ENCODE assay signal across 27 cellular contexts in genomic region chr3:13209334-13209733, GRCh38.
"Had no signal": no experiment of that assay in that cellular context is flagged by ENCODE, and none has a peak within 500 bp of the region (broad histone marks: within the 10 kb centered on the region; RNA-seq: fewer than 3 reads in every experiment).

No MANE protein-coding gene starts in this region.

- H3K36me3 ChIP-seq: adrenal gland, colonic mucosa, esophagus squamous epithelium, gastroesophageal sphincter had no signal

- DNase-seq: activated CD4-positive, alpha-beta memory T cell treated with anti-CD3 and anti-CD28 coated beads, Interleukin-2, amount 10 ng/mL, durations not matched to agents 7 days and 5 days; activated CD4-positive, alpha-beta T cell treated with anti-CD3 and anti-CD28 coated beads for 36 hours; activated CD4-positive, alpha-beta T cell treated with anti-CD3 and anti-CD28 coated beads, Interleukin-2, amount 10 ng/mL, durations not matched to agents 7 days and 5 days; activated CD4-positive, alpha-beta T cell treated with anti-CD3 and anti-CD28 coated beads, Interleukin-2, amount 50 U/mL, for 4 hours; activated CD4-positive, CD25-positive, alpha-beta regulatory T cell; activated CD4-positive, CD25-positive, alpha-beta regulatory T cell treated with anti-CD3 and anti-CD28 coated beads, Interleukin-2, amount 50 U/mL, for 72 hours; activated CD8-positive, alpha-beta memory T cell treated with anti-CD3 and anti-CD28 coated beads, Interleukin-2, amount 50 U/mL, for 48 hours; activated effector memory CD4-positive, alpha-beta T cell treated with anti-CD3 and anti-CD28 coated beads, Interleukin-2, amount 50 U/mL, for 16 hours; activated naive CD4-positive, alpha-beta T cell treated with anti-CD3 and anti-CD28 coated beads for 36 hours; activated naive CD8-positive, alpha-beta T cell treated with anti-CD3 and anti-CD28 coated beads for 36 hours; activated naive CD8-positive, alpha-beta T cell treated with anti-CD3 and anti-CD28 coated beads, Interleukin-2, amount 50 U/mL, for 24 hours; activated T-cell treated with anti-CD3 and anti-CD28 coated beads for 4 hours; activated T-cell treated with anti-CD3 and anti-CD28 coated beads, Interleukin-2, amount 50 U/mL, for 4 hours; amygdala; body of pancreas; caudate nucleus; colonic mucosa; effector CD8-positive, alpha-beta T cell; esophagus squamous epithelium; foreskin melanocyte; T-helper 2 cell had no signal

- H3K4me3 Mint-ChIP-seq: activated CD4-positive, alpha-beta memory T cell treated with anti-CD3 and anti-CD28 coated beads, Interleukin-2, amount 10 ng/mL, durations not matched to agents 7 days and 5 days; activated CD4-positive, alpha-beta T cell treated with anti-CD3 and anti-CD28 coated beads for 36 hours; activated CD4-positive, alpha-beta T cell treated with anti-CD3 and anti-CD28 coated beads, Interleukin-2, amount 10 ng/mL, durations not matched to agents 7 days and 5 days; activated naive CD4-positive, alpha-beta T cell treated with anti-CD3 and anti-CD28 coated beads for 36 hours; activated naive CD4-positive, alpha-beta T cell treated with anti-CD3 and anti-CD28 coated beads, Interleukin-2, amount 50 U/mL, for 24 hours; activated naive CD8-positive, alpha-beta T cell treated with anti-CD3 and anti-CD28 coated beads for 36 hours; activated naive CD8-positive, alpha-beta T cell treated with anti-CD3 and anti-CD28 coated beads, Interleukin-2, amount 50 U/mL, for 24 hours; activated T-cell treated with anti-CD3 and anti-CD28 coated beads, Interleukin-2, amount 50 U/mL, for 4 hours; activated T-helper 1 cell treated with anti-CD3 and anti-CD28 coated beads, Interleukin-12 subunit alpha, Interleukin-12 subunit beta, Interleukin-2, Interleukin-4 antibody, amounts not matched to agents 30 ng/mL and 10 ng/mL and 1 ng/mL, durations not matched to agents 14 hours and 24 hours and 36 hours had no signal

- H3K9me3 ChIP-seq: adrenal gland, body of pancreas, colonic mucosa, esophagus squamous epithelium, gastroesophageal sphincter had no signal

- H3K27ac Mint-ChIP-seq: activated CD4-positive, alpha-beta memory T cell treated with anti-CD3 and anti-CD28 coated beads, Interleukin-2, amount 10 ng/mL, durations not matched to agents 7 days and 5 days; activated CD4-positive, alpha-beta T cell treated with anti-CD3 and anti-CD28 coated beads for 36 hours; activated CD4-positive, alpha-beta T cell treated with anti-CD3 and anti-CD28 coated beads, Interleukin-2, amount 10 ng/mL, durations not matched to agents 7 days and 5 days; activated naive CD4-positive, alpha-beta T cell treated with anti-CD3 and anti-CD28 coated beads for 36 hours; activated naive CD8-positive, alpha-beta T cell treated with anti-CD3 and anti-CD28 coated beads for 36 hours; activated naive CD8-positive, alpha-beta T cell treated with anti-CD3 and anti-CD28 coated beads, Interleukin-2, amount 50 U/mL, for 24 hours; activated T-helper 1 cell treated with anti-CD3 and anti-CD28 coated beads, Interleukin-12 subunit alpha, Interleukin-12 subunit beta, Interleukin-2, Interleukin-4 antibody, amounts not matched to agents 30 ng/mL and 10 ng/mL and 1 ng/mL, durations not matched to agents 14 hours and 24 hours and 36 hours; activated T-helper 2 cell treated with anti-CD3 and anti-CD28 coated beads, Interferon-gamma antibody, Interleukin-2, Interleukin-4, amounts not matched to agents 10 μg/mL and 5 μg/mL and 100 μg/mL, durations not matched to agents 14 hours and 24 hours and 36 hours had no signal

- H3K9me3 Mint-ChIP-seq: activated CD4-positive, alpha-beta memory T cell treated with anti-CD3 and anti-CD28 coated beads, Interleukin-2, amount 10 ng/mL, durations not matched to agents 7 days and 5 days; activated CD4-positive, alpha-beta T cell treated with anti-CD3 and anti-CD28 coated beads, Interleukin-2, amount 10 ng/mL, durations not matched to agents 7 days and 5 days; activated naive CD4-positive, alpha-beta T cell treated with anti-CD3 and anti-CD28 coated beads for 36 hours; activated naive CD4-positive, alpha-beta T cell treated with anti-CD3 and anti-CD28 coated beads, Interleukin-2, amount 50 U/mL, for 24 hours; activated naive CD8-positive, alpha-beta T cell treated with anti-CD3 and anti-CD28 coated beads for 36 hours; activated naive CD8-positive, alpha-beta T cell treated with anti-CD3 and anti-CD28 coated beads, Interleukin-2, amount 50 U/mL, for 24 hours; activated T-cell treated with anti-CD3 and anti-CD28 coated beads, Interleukin-2, amount 50 U/mL, for 4 hours; activated T-helper 1 cell treated with anti-CD3 and anti-CD28 coated beads, Interleukin-12 subunit alpha, Interleukin-12 subunit beta, Interleukin-2, Interleukin-4 antibody, amounts not matched to agents 30 ng/mL and 10 ng/mL and 1 ng/mL, durations not matched to agents 14 hours and 24 hours and 36 hours; activated T-helper 2 cell treated with anti-CD3 and anti-CD28 coated beads, Interferon-gamma antibody, Interleukin-2, Interleukin-4, amounts not matched to agents 10 μg/mL and 5 μg/mL and 100 μg/mL, durations not matched to agents 14 hours and 24 hours and 36 hours had no signal

- H3K4me1 ChIP-seq: adrenal gland, body of pancreas, colonic mucosa, gastroesophageal sphincter had no signal

- H3K4me3 ChIP-seq: adrenal gland, body of pancreas, colonic mucosa, esophagus squamous epithelium, gastroesophageal sphincter had no signal

- H3K27me3 ChIP-seq: body of pancreas, colonic mucosa had no signal

- H3K4me1 Mint-ChIP-seq: activated CD4-positive, alpha-beta memory T cell treated with anti-CD3 and anti-CD28 coated beads, Interleukin-2, amount 10 ng/mL, durations not matched to agents 7 days and 5 days; activated CD4-positive, alpha-beta T cell treated with anti-CD3 and anti-CD28 coated beads for 36 hours; activated naive CD8-positive, alpha-beta T cell treated with anti-CD3 and anti-CD28 coated beads for 36 hours had no signal

- H3K36me3 Mint-ChIP-seq: activated naive CD4-positive, alpha-beta T cell treated with anti-CD3 and anti-CD28 coated beads, Interleukin-2, amount 50 U/mL, for 24 hours; activated naive CD8-positive, alpha-beta T cell treated with anti-CD3 and anti-CD28 coated beads for 36 hours had no signal

- H3K27ac ChIP-seq: adrenal gland, body of pancreas, colonic mucosa, epithelial cell of prostate, esophagus squamous epithelium, gastroesophageal sphincter had no signal

- ATAC-seq: activated CD4-positive, alpha-beta T cell treated with anti-CD3 and anti-CD28 coated beads for 36 hours; activated naive CD8-positive, alpha-beta T cell treated with anti-CD3 and anti-CD28 coated beads, Interleukin-2, amount 50 U/mL, for 24 hours; activated T-cell treated with anti-CD3 and anti-CD28 coated beads, Interleukin-2, amount 50 U/mL, for 4 hours; body of pancreas; gastroesophageal sphincter had no signal
